15 cellular contexts compared by ENCODE assay signal in genomic region chr2:199862779-199863178, GRCh38. TPM values are rescaled to one million over a fixed set of nuclear protein-coding genes. Genes with fewer than 3 reads are reported as not detected.
"Had no signal": no experiment of that assay in that cellular context is flagged by ENCODE, and none has a peak within 500 bp of the region (broad histone marks: within the 10 kb centered on the region; RNA-seq: fewer than 3 reads in every experiment).

No MANE protein-coding gene starts in this region.

- H3K36me3 ChIP-seq: stomach, thyroid gland, uterus had no signal

- H3K36me3 Mint-ChIP-seq: activated CD8-positive, alpha-beta memory T cell treated with anti-CD3 and anti-CD28 coated beads, Interleukin-2, amount 10 ng/mL, durations not matched to agents 7 days and 5 days; activated naive CD8-positive, alpha-beta T cell had no signal

- H3K9me3 ChIP-seq: stomach, thyroid gland, uterus had no signal

- H3K27ac ChIP-seq: hepatocyte, stomach, thyroid gland, uterus had no signal

- H3K4me1 Mint-ChIP-seq: activated CD8-positive, alpha-beta memory T cell treated with anti-CD3 and anti-CD28 coated beads, Interleukin-2, amount 10 ng/mL, durations not matched to agents 7 days and 5 days; neural crest cell had no signal

- H3K4me1 ChIP-seq: stomach, thyroid gland, uterus had no signal

- H3K4me2 ChIP-seq: hepatocyte had no signal

- H3K27ac Mint-ChIP-seq: activated CD8-positive, alpha-beta memory T cell treated with anti-CD3 and anti-CD28 coated beads, Interleukin-2, amount 10 ng/mL, durations not matched to agents 7 days and 5 days; activated naive CD8-positive, alpha-beta T cell; activated T-cell treated with anti-CD3 and anti-CD28 coated beads, Interleukin-2, amount 50 U/mL, for 24 hours had no signal

- DNase-seq: activated CD4-positive, alpha-beta T cell treated with anti-CD3 and anti-CD28 coated beads, Interleukin-2, amount 50 U/mL, for 48 hours; activated CD4-positive, CD25-positive, alpha-beta regulatory T cell treated with anti-CD3 and anti-CD28 coated beads, Interleukin-2, amount 50 U/mL, for 72 hours; activated CD8-positive, alpha-beta memory T cell treated with anti-CD3 and anti-CD28 coated beads, Interleukin-2, amount 10 ng/mL, durations not matched to agents 7 days and 5 days; activated effector memory CD4-positive, alpha-beta T cell treated with anti-CD3 and anti-CD28 coated beads, Interleukin-2, amount 50 U/mL, for 16 hours; activated T-cell treated with anti-CD3 and anti-CD28 coated beads, Interleukin-2, amount 50 U/mL, for 24 hours; anterior cingulate cortex; left ventricle myocardium superior; mesendoderm; stomach; thyroid gland; uterus had no signal

- H3K9me3 Mint-ChIP-seq: activated T-cell treated with anti-CD3 and anti-CD28 coated beads, Interleukin-2, amount 50 U/mL, for 24 hours; neural crest cell had no signal

- H2AFZ ChIP-seq: hepatocyte had no signal

- H3K27me3 ChIP-seq: hepatocyte, stomach, thyroid gland, uterus had no signal

- H3K4me3 Mint-ChIP-seq: activated CD8-positive, alpha-beta memory T cell treated with anti-CD3 and anti-CD28 coated beads, Interleukin-2, amount 10 ng/mL, durations not matched to agents 7 days and 5 days; activated naive CD8-positive, alpha-beta T cell; activated T-cell treated with anti-CD3 and anti-CD28 coated beads, Interleukin-2, amount 50 U/mL, for 24 hours; neural crest cell had no signal

- ATAC-seq: activated CD8-positive, alpha-beta memory T cell treated with anti-CD3 and anti-CD28 coated beads, Interleukin-2, amount 10 ng/mL, durations not matched to agents 7 days and 5 days; left ventricle myocardium superior had no signal

- H3K4me3 ChIP-seq: hepatocyte, stomach, thyroid gland, uterus had no signal

RNA-seq across cellular contexts. Expression of gene FTCDNL1, which starts 11.8 kb away (rescaled TPM):
- total RNA-seq: osteocyte had no signal
